ENCODE assay signal across 17 cellular contexts in the genomic region with DNA sequence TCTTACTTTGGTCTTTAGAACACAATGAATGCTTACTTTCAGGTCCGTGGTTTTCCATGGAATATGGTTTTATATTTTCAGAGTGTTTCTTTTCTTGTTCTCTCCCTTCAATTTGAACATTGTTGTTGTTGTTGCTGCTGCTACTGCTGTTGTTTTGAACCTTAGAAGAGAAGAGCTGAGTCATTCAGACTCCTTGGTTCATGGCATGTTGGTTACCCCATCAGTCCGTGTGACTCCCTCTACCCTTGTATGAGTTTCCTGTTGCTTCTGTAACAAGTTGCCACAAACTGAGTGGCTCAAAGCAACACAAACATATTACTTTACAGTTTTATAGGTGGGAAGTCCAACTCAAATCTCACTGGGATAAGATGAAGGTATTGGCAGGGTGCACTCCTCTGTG.
A peak's percentile ranks its signal among the peaks of the same experiment; 100 is the strongest.
DNase-seq lines count a peak whose midpoint lies in the region; ATAC-seq, FAIRE-seq and TF ChIP-seq lines count a peak whose summit lies in the region.
"Had no signal": no experiment of that assay in that cellular context is flagged by ENCODE, and none has a peak within 500 bp of the region (broad histone marks: within the 10 kb centered on the region; RNA-seq: fewer than 3 reads in every experiment).

No MANE protein-coding gene starts in this region.

- intact Hi-C loops in MCF 10A (cut with micrococcal nuclease) (no loop called here), breast epithelium (cut with DNase I; ENCODE audit: low total_unique reads) (no loop called here), left lung (cut with DNase I) (no loop called here), Right ventricle myocardium inferior (cut with DNase I) (no loop called here)

- peaks cover 7% of the 10 kb centered on the region for H3K4me1 Mint-ChIP-seq in MCF 10A (ENCODE audit: insufficient read depth, unreplicated experiment)
- H3K4me1 Mint-ChIP-seq: CD8-positive, alpha-beta memory T cell had no signal

- peak; percentile 4 for DNase-seq in MCF 10A (ENCODE audit: unreplicated experiment)
- no peak for DNase-seq in breast epithelium (ENCODE audit: low spot score in 2 of 2)
- peak; percentile 1 for DNase-seq in bronchial epithelial cell (ENCODE audit: low read depth)
- no peak for DNase-seq in NCI-H2171 (lab: John Stamatoyannopoulos, UW)
- DNase-seq in left lung: no peak
- DNase-seq in Right ventricle myocardium inferior (ENCODE audit: missing footprints): no peak
- DNase-seq: 8988T; AML-193; Caco-2; CD8-positive, alpha-beta memory T cell; DND-41; GDM1; H7 had no signal

- CTCF ChIA-PET in MCF 10A (lab: Yijun Ruan, JAX): no interaction called here

- no peak overlapping the region for H3K4me3 Mint-ChIP-seq in MCF 10A (ENCODE audit: unreplicated experiment)
- H3K4me3 Mint-ChIP-seq: CD8-positive, alpha-beta memory T cell; GM23338 had no signal

- ATAC-seq in left lung (no peak), Right ventricle myocardium inferior (no peak)
- ATAC-seq: GM23338 had no signal

- no peaks in the 10 kb centered on the region for H3K27me3 ChIP-seq in breast epithelium
- peaks cover 2% of the 10 kb centered on the region for H3K27me3 ChIP-seq in bronchial epithelial cell (ENCODE audit: control insufficient read depth, insufficient read depth, low read length)
- H3K27me3 ChIP-seq in neutrophil: peaks cover 19% of the 10 kb centered on the region
- H3K27me3 ChIP-seq in left lung: no peaks in the 10 kb centered on the region
- H3K27me3 ChIP-seq: BLaER1 had no signal

- TF ChIP-seq POLR2A in breast epithelium (IDR thresholded peaks at IDR 0.05): no peak

- H3K36me3 ChIP-seq in breast epithelium (no peaks in the 10 kb centered on the region), bronchial epithelial cell (ENCODE audit: control insufficient read depth, insufficient read depth, low read length) (no peaks in the 10 kb centered on the region), neutrophil (no peaks in the 10 kb centered on the region), left lung (no peaks in the 10 kb centered on the region)
- H3K36me3 ChIP-seq: BLaER1 had no signal

- no TSS peak for BruUV-seq in MCF 10A (replicated peaks; lab: Mats Ljungman, UMichigan)

- FAIRE-seq in bronchial epithelial cell (lab: Jason Lieb, UNC): no peak
- FAIRE-seq: GM12892 had no signal

- H3K36me3 Mint-ChIP-seq in MCF 10A (ENCODE audit: insufficient read depth, unreplicated experiment): peaks cover 6% of the 10 kb centered on the region
- H3K36me3 Mint-ChIP-seq: CD8-positive, alpha-beta memory T cell had no signal

- TF ChIP-seq CTCF in MCF 10A (IDR thresholded peaks at IDR 0.05; ENCODE audit: unreplicated experiment) (no peak), breast epithelium (IDR thresholded peaks at IDR 0.05) (no peak), bronchial epithelial cell (IDR thresholded peaks at IDR 0.05; ENCODE audit: insufficient read depth, low read length, severe bottlenecking) (no peak), neutrophil (IDR thresholded peaks at IDR 0.05) (peak; percentile 35), left lung (IDR thresholded peaks at IDR 0.05) (no peak)

- no peak overlapping the region for H3K27ac Mint-ChIP-seq in MCF 10A (ENCODE audit: low read depth, unreplicated experiment)
- H3K27ac Mint-ChIP-seq: CD8-positive, alpha-beta memory T cell; GM23338 had no signal

- H3K4me3 ChIP-seq in breast epithelium: no peak overlapping the region
- H3K4me3 ChIP-seq in bronchial epithelial cell (ENCODE audit: low read depth, low read length): no peak overlapping the region
- peak overlapping the region in 1 of 2 experiments; percentile 7 for H3K4me3 ChIP-seq in neutrophil (ENCODE audit: low read depth in 1 of 2, low read length in 1 of 2)
- H3K4me3 ChIP-seq in left lung: no peak overlapping the region
- H3K4me3 ChIP-seq: BLaER1, GM23338 had no signal

- H3K4me1 ChIP-seq in breast epithelium (no peaks in the 10 kb centered on the region), neutrophil (ENCODE audit: control insufficient read depth in 1 of 2, insufficient read depth in 1 of 2, low read depth in 1 of 2, low read length in 1 of 2) (peaks cover 76 to 88% of the 10 kb centered on the region in 2 experiments), left lung (peaks cover 0 to 5% of the 10 kb centered on the region in 2 donors)
- H3K4me1 ChIP-seq: BLaER1 had no signal

- H3K9me3 ChIP-seq in breast epithelium (no peaks in the 10 kb centered on the region), neutrophil (no peaks in the 10 kb centered on the region), left lung (no peaks in the 10 kb centered on the region)
- H3K9me3 ChIP-seq: BLaER1, Caco-2 had no signal

- POLR2A ChIA-PET in MCF 10A (lab: Yijun Ruan, JAX): no interaction called here

- peaks cover 31% of the 10 kb centered on the region for H3K27me3 Mint-ChIP-seq in MCF 10A (ENCODE audit: insufficient read depth, unreplicated experiment)

- H3K27ac ChIP-seq in breast epithelium (no peak overlapping the region), neutrophil (peak overlapping the region; percentile 85), left lung (peak overlapping the region in 1 of 2 donors; percentile 84)
- H3K27ac ChIP-seq: BLaER1 had no signal

- no peaks in the 10 kb centered on the region for H3K9me3 Mint-ChIP-seq in MCF 10A (ENCODE audit: unreplicated experiment)
- H3K9me3 Mint-ChIP-seq: GM23338 had no signal

Comparison
In these comparisons a context has a peak if more than half of its experiments do, and no peak if none do; other contexts are left out.
1. DNase-seq: peak in MCF 10A (single experiment) and bronchial epithelial cell (single experiment); none in breast epithelium (0 of 2), NCI-H2171 (single experiment), left lung (0 of 2) and Right ventricle myocardium inferior (single experiment).